8 cellular contexts compared by ENCODE assay signal in genomic region chr14:74913986-74914573, GRCh38. TPM values are rescaled to one million over a fixed set of nuclear protein-coding genes. Genes with fewer than 3 reads are reported as not detected.
DNase-seq lines count a peak whose midpoint lies in the region; ATAC-seq, FAIRE-seq and TF ChIP-seq lines count a peak whose summit lies in the region.

No MANE protein-coding gene starts in this region.

- H3K23me2 ChIP-seq in H9 (ENCODE audit: insufficient read length, low read depth, low read length, poor library complexity, severe bottlenecking) = no peaks in the 10 kb centered on the region

- no peak overlapping the region for H3K27ac Mint-ChIP-seq in H9
- H3K27ac Mint-ChIP-seq in nephron progenitor cell = no peak overlapping the region

- no peaks in the 10 kb centered on the region for H3F3A ChIP-seq in SU-DHL-6 (ENCODE audit: insufficient read depth)

- no peak for ATAC-seq in GM21526 (IDR thresholded peaks at IDR 0.05; ENCODE audit: low FRiP score, unreplicated experiment)

- DNase-seq in CD1c-positive myeloid dendritic cell (ENCODE audit: extremely low spot score) (peak; percentile 32), H9 (peak; percentile 62), fibroblast of lung (ENCODE audit: low read depth in 2 of 2) (peak; percentile 58 to 83), nephron progenitor cell (peak; percentile 56), GM19239 (ENCODE audit: insufficient read length, low spot score) (no peak), NCI-H1048 (lab: John Stamatoyannopoulos, UW) (no peak)

- H3K23ac ChIP-seq in H9 (ENCODE audit: insufficient read length, low read depth, low read length) = no peak overlapping the region

- H2AK5ac ChIP-seq in H9 (ENCODE audit: insufficient read length, low read length) = no peak overlapping the region

- no peak for FAIRE-seq in GM19239 (lab: Jason Lieb, UNC)

- H3K36me3 ChIP-seq in SU-DHL-6 (ENCODE audit: low read length) = no peaks in the 10 kb centered on the region
- no peaks in the 10 kb centered on the region for H3K36me3 ChIP-seq in fibroblast of lung (ENCODE audit: control insufficient read depth, insufficient read depth, low read length)

- H3K9me3 Mint-ChIP-seq in H9 = no peaks in the 10 kb centered on the region
- H3K9me3 Mint-ChIP-seq in nephron progenitor cell = no peaks in the 10 kb centered on the region

- H3K9ac ChIP-seq in H9 (ENCODE audit: extremely low read depth, insufficient read length, low read length) = no peak overlapping the region
- no peak overlapping the region for H3K9ac ChIP-seq in SU-DHL-6 (ENCODE audit: low read length)
- H3K9ac ChIP-seq in fibroblast of lung (ENCODE audit: insufficient read depth, low read length) = no peak overlapping the region

- no peaks in the 10 kb centered on the region for H3K27me3 Mint-ChIP-seq in H9 (ENCODE audit: low read depth)
- peaks cover 2% of the 10 kb centered on the region for H3K27me3 Mint-ChIP-seq in nephron progenitor cell (ENCODE audit: low read depth, poor library complexity)

- H3K4me3 ChIP-seq in SU-DHL-6 (ENCODE audit: insufficient read depth, low read length, poor library complexity, severe bottlenecking) (no peak overlapping the region), fibroblast of lung (replicated peaks in 1 of 4; ENCODE audit: control extremely low read depth in 1 of 4, insufficient read depth in 1 of 4, low read depth in 3 of 4, low read length in 4 of 4) (no peak overlapping the region)

- H4K5ac ChIP-seq in H9 (ENCODE audit: insufficient read length, low read depth, low read length) = no peak overlapping the region

- H3K27me3 ChIP-seq in H9 (ENCODE audit: insufficient read depth, low read length) (no peaks in the 10 kb centered on the region), SU-DHL-6 (ENCODE audit: low read length) (no peaks in the 10 kb centered on the region), fibroblast of lung (ENCODE audit: control insufficient read depth, insufficient read depth, low read length) (no peaks in the 10 kb centered on the region)

- H3K9me2 ChIP-seq in SU-DHL-6 (replicated peaks; ENCODE audit: insufficient read depth, low read length) = no peaks in the 10 kb centered on the region

- H3K27ac ChIP-seq in H9 (ENCODE audit: insufficient read length, low read depth, low read length) (no peak overlapping the region), SU-DHL-6 (ENCODE audit: low read depth, low read length) (no peak overlapping the region), fibroblast of lung (ENCODE audit: insufficient read depth, low read length) (no peak overlapping the region)

- no peaks in the 10 kb centered on the region for H3K9me3 ChIP-seq in H9 (ENCODE audit: control insufficient read depth, low read depth, low read length)
- no peaks in the 10 kb centered on the region for H3K9me3 ChIP-seq in SU-DHL-6 (ENCODE audit: insufficient read depth, low read length)
- H3K9me3 ChIP-seq in fibroblast of lung (ENCODE audit: control insufficient read depth, insufficient read depth, low read depth, low read length) = no peaks in the 10 kb centered on the region

- H4K20me1 ChIP-seq in H9 (ENCODE audit: control insufficient read depth, insufficient read depth, insufficient read length) (no peaks in the 10 kb centered on the region), SU-DHL-6 (ENCODE audit: low read depth, low read length) (no peaks in the 10 kb centered on the region), fibroblast of lung (ENCODE audit: control insufficient read depth, extremely low read depth, insufficient read depth, low read length) (no peaks in the 10 kb centered on the region)

- no peak overlapping the region for H3K18ac ChIP-seq in H9 (ENCODE audit: insufficient read length, low read depth, low read length)

- no peak overlapping the region for H3K4ac ChIP-seq in H9 (ENCODE audit: low read depth, low read length)

- no peak overlapping the region for H2BK20ac ChIP-seq in H9 (ENCODE audit: low read depth, low read length, poor library complexity, severe bottlenecking)

- no peak overlapping the region for H3K56ac ChIP-seq in H9 (ENCODE audit: insufficient read length, low read depth, low read length)

- H4K8ac ChIP-seq in H9 (replicated peaks; ENCODE audit: insufficient read length, low read depth, low read length) = no peak overlapping the region

- H3K36me3 Mint-ChIP-seq in H9 (ENCODE audit: insufficient read depth in 1 of 3, low read depth in 3 of 3) = peaks cover 0 to 1% (median under 1%) of the 10 kb centered on the region in 3 experiments; a peak in 4 of 7 replicates
- no peaks in the 10 kb centered on the region for H3K36me3 Mint-ChIP-seq in nephron progenitor cell (ENCODE audit: low read depth)

- H3K4me2 ChIP-seq in H9 (ENCODE audit: insufficient read depth, insufficient read length, low read length) = no peak overlapping the region
- H3K4me2 ChIP-seq in SU-DHL-6 (ENCODE audit: low read depth, low read length, poor library complexity, severe bottlenecking) = no peak overlapping the region
- no peak overlapping the region for H3K4me2 ChIP-seq in fibroblast of lung (ENCODE audit: extremely low read depth, insufficient read depth, low read length)

- TF ChIP-seq CTCF in H9 (conservative IDR thresholded peaks at IDR 0.05) = peak; percentile 75
- TF ChIP-seq CTCF in SU-DHL-6 (IDR thresholded peaks at IDR 0.05; ENCODE audit: insufficient read depth, low read length, poor library complexity, severe bottlenecking) = peak; percentile 47
- TF ChIP-seq CTCF in fibroblast of lung (conservative IDR thresholded peaks at IDR 0.05 in 1 of 2, IDR thresholded peaks at IDR 0.05 in 1 of 2; ENCODE audit: low read depth in 1 of 2, low read length in 2 of 2) = peak; percentile 92 to 94
- TF ChIP-seq CTCF in nephron progenitor cell (IDR thresholded peaks at IDR 0.05) = peak; percentile 53

- H2BK5ac ChIP-seq in H9 (ENCODE audit: insufficient read length, low read length) = no peak overlapping the region

- H3K79me2 ChIP-seq in H9 (ENCODE audit: insufficient read depth, low read length) (no peaks in the 10 kb centered on the region), SU-DHL-6 (ENCODE audit: insufficient read depth, low read length) (no peaks in the 10 kb centered on the region), fibroblast of lung (ENCODE audit: control insufficient read depth, insufficient read depth, low read length) (no peaks in the 10 kb centered on the region)

- no peak overlapping the region for H3K4me3 Mint-ChIP-seq in H9
- H3K4me3 Mint-ChIP-seq in nephron progenitor cell = no peak overlapping the region

- no peak overlapping the region for H4K91ac ChIP-seq in H9 (ENCODE audit: insufficient read length, low read depth, low read length)

- H3K4me1 ChIP-seq in H9 (ENCODE audit: insufficient read depth, low read length) = no peaks in the 10 kb centered on the region; the same call in 1 of the 2 replicates
- H3K4me1 ChIP-seq in fibroblast of lung (ENCODE audit: control insufficient read depth, extremely low read depth, insufficient read depth, low read length) = peaks cover 6% of the 10 kb centered on the region

- H3K4me1 Mint-ChIP-seq in H9 (peaks cover 0 to 3% of the 10 kb centered on the region in 2 experiments; a peak in 1 of 4 replicates), nephron progenitor cell (peaks cover 26% of the 10 kb centered on the region)

- H3T11ph ChIP-seq in H9 (ENCODE audit: low read length) = no peak overlapping the region

- no CpG with 5 or more reads among the region's 6 CpGs for WGBS in H9 (ENCODE audit: extremely low coverage, insufficient read length, low lambda C conversion rate)

- H2BK12ac ChIP-seq in H9 (ENCODE audit: insufficient read length, low read depth, low read length) = no peak overlapping the region

- no peak overlapping the region for H3K14ac ChIP-seq in H9 (ENCODE audit: insufficient read depth, low read length)

- H2BK15ac ChIP-seq in H9 (ENCODE audit: low read depth, low read length) = no peak overlapping the region

- H3K79me1 ChIP-seq in H9 (ENCODE audit: insufficient read depth, low read depth, low read length, poor library complexity, severe bottlenecking) = no peaks in the 10 kb centered on the region

- no peak overlapping the region for H2AFZ ChIP-seq in H9 (ENCODE audit: low read length)
- no peak overlapping the region for H2AFZ ChIP-seq in SU-DHL-6 (ENCODE audit: low read depth, low read length, severe bottlenecking)
- no peak overlapping the region for H2AFZ ChIP-seq in fibroblast of lung (ENCODE audit: low read length)

- H2BK120ac ChIP-seq in H9 (ENCODE audit: low read depth, low read length, poor library complexity, severe bottlenecking) = no peak overlapping the region

RNA-seq across cellular contexts. Expression of gene RPS6KL1, which starts 9.0 kb away (rescaled TPM):
- total RNA-seq in H9 (2021) = 13.8 and 18.8 TPM in 2 replicates
- total RNA-seq in fibroblast of lung = 0.26 and 1.2 TPM in 2 replicates
- polyA plus RNA-seq in fibroblast of lung = 0.52 and 1.4 TPM in 2 replicates
- polyA plus RNA-seq in fibroblast of lung (2012) = 0.26 and 1.2 TPM in 2 replicates
- not detected in 2 replicates for polyA minus RNA-seq in fibroblast of lung (ENCODE audit: low replicate concordance)

RNA-seq across cellular contexts. Expression of gene DLST, which starts 32.4 kb away (rescaled TPM):
- total RNA-seq in H9 (2021) (116 and 120 TPM in 2 replicates), fibroblast of lung (47.0 and 95.3 TPM in 2 replicates)
- 214 and 236 TPM in 2 replicates for polyA plus RNA-seq in fibroblast of lung
- 108 and 115 TPM in 2 replicates for polyA plus RNA-seq in fibroblast of lung (2012)
- 204 and 217 TPM in 2 replicates for polyA minus RNA-seq in fibroblast of lung (ENCODE audit: low replicate concordance)

RNA-seq across cellular contexts. Expression of gene PROX2, which starts 38.1 kb away (rescaled TPM):
- total RNA-seq in H9 (2021) (not detected in 2 replicates), fibroblast of lung (not detected in 2 replicates)
- polyA plus RNA-seq in fibroblast of lung = 0.01 TPM in 1 of 2 replicates, not detected in the other
- not detected in 2 replicates for polyA plus RNA-seq in fibroblast of lung (2012)
- polyA minus RNA-seq in fibroblast of lung (ENCODE audit: low replicate concordance) = not detected in 2 replicates

RNA-seq across cellular contexts. Expression of gene PGF, which starts 41.3 kb away (rescaled TPM):
- total RNA-seq in H9 (2021) (2.3 and 2.8 TPM in 2 replicates), fibroblast of lung (4.6 and 7.6 TPM in 2 replicates)
- polyA plus RNA-seq in fibroblast of lung = 0.84 and 1.1 TPM in 2 replicates
- polyA plus RNA-seq in fibroblast of lung (2012) = 2.1 and 2.4 TPM in 2 replicates
- 0.52 and 4.4 TPM in 2 replicates for polyA minus RNA-seq in fibroblast of lung (ENCODE audit: low replicate concordance)

Comparison
In these comparisons a context has a peak if more than half of its experiments do, and no peak if none do; other contexts are left out.
1. DNase-seq: peak in CD1c-positive myeloid dendritic cell (single experiment), H9 (single experiment), fibroblast of lung (2 of 2) and nephron progenitor cell (single experiment); none in GM19239 (single experiment) and NCI-H1048 (single experiment).
2. Peak in every context shown above with its lines, with median percentiles within 50 percentile points of each other: CTCF ChIP-seq.